24 cellular contexts compared by ENCODE assay signal in genomic region chr2:28767367-28767766, GRCh38. TPM values are rescaled to one million over a fixed set of nuclear protein-coding genes. Genes with fewer than 3 reads are reported as not detected.
DNase-seq lines count a peak whose midpoint lies in the region; ATAC-seq, FAIRE-seq and TF ChIP-seq lines count a peak whose summit lies in the region.
"Had no signal": no experiment of that assay in that cellular context is flagged by ENCODE, and none has a peak within 500 bp of the region (broad histone marks: within the 10 kb centered on the region; RNA-seq: fewer than 3 reads in every experiment).

No MANE protein-coding gene starts in this region.

- H3K79me2 ChIP-seq in GM12878 (ENCODE audit: control insufficient read depth, insufficient read depth, low read length), result peaks cover 87% of the 10 kb centered on the region

- no peak overlapping the region for H2AFZ ChIP-seq in GM12878 (ENCODE audit: control insufficient read depth, low read depth, low read length)
- H2AFZ ChIP-seq: GM23338 had no signal

- H3K36me3 ChIP-seq in GM12878 (ENCODE audit: control insufficient read depth in 2 of 2, insufficient read depth in 2 of 2, low read length in 1 of 2) (no peaks in the 10 kb centered on the region; a peak in 2 of 4 replicates), psoas muscle (ENCODE audit: insufficient read depth in 1 of 2, low read depth in 1 of 2) (no peaks in the 10 kb centered on the region)
- H3K36me3 ChIP-seq: BE2C had no signal

- H3K4me2 ChIP-seq in GM12878 (ENCODE audit: control insufficient read depth, insufficient read depth), result no peak overlapping the region
- H3K4me2 ChIP-seq: A549, GM23338 had no signal

- BruUV-seq in GM12878 (replicated peaks; lab: Mats Ljungman, UMichigan), result TSS peak; percentile 4

- H3K27me3 ChIP-seq in GM12878 (replicated peaks in 1 of 2; ENCODE audit: control insufficient read depth in 2 of 2, insufficient read depth in 2 of 2, low read length in 1 of 2) (no peaks in the 10 kb centered on the region), psoas muscle (ENCODE audit: insufficient read depth in 3 of 3, low read length in 2 of 3) (no peaks in the 10 kb centered on the region)
- H3K27me3 ChIP-seq: BE2C; BLaER1 treated with 17β-estradiol and CSF1 and Interleukin-3, amounts not matched to agents 10 nM and 100 nM had no signal

- no peak for ATAC-seq in GM12878
- no peak for ATAC-seq in psoas muscle
- ATAC-seq: A549, GM23338 had no signal

- no peak overlapping the region for H3K27ac ChIP-seq in GM12878 (ENCODE audit: control insufficient read depth, insufficient read depth)
- peak overlapping the region; percentile 39 for H3K27ac ChIP-seq in psoas muscle
- H3K27ac ChIP-seq: A549; BLaER1 treated with 17β-estradiol and CSF1 and Interleukin-3, amounts not matched to agents 10 nM and 100 nM had no signal

- FAIRE-seq in H54 (lab: Jason Lieb, UNC) (peak; percentile 55), GM12878 (lab: Jason Lieb, UNC) (no peak)
- FAIRE-seq: A549, G401.6, GM19239 had no signal

- TF ChIP-seq RAD21 in GM12878 (IDR thresholded peaks at IDR 0.05; ENCODE audit: insufficient read depth, low read depth, low read length), result no peak

- DNase-seq in H54 (ENCODE audit: insufficient read length, low spot score), result no peak
- DNase-seq in GM12878 (ENCODE audit: low read depth, low spot score), result no peak
- DNase-seq in left kidney (ENCODE audit: low read depth, low spot score), result peak; percentile 60
- no peak for DNase-seq in psoas muscle
- no peak for DNase-seq in SHP77 (lab: John Stamatoyannopoulos, UW)
- DNase-seq in activated T-cell treated with anti-CD3 and anti-CD28 coated beads, Interleukin-2, amount 50 U/mL, for 48 hours, result no peak
- DNase-seq in stimulated activated CD4-positive, alpha-beta T cell treated with anti-CD3 and anti-CD28 coated beads, Interleukin-2, amount 100 ng/mL, for 24 hours, result no peak
- no peak for DNase-seq in mesenteric fat pad (ENCODE audit: low spot score)
- DNase-seq: 8988T; ACHN; AML-193; BE2C; Caco-2; CD4-positive, alpha-beta memory T cell; DMS153; DND-41 had no signal

- no peak for TF ChIP-seq POLR2A in H54 (IDR thresholded peaks at IDR 0.05; ENCODE audit: low read depth, low read length)
- TF ChIP-seq POLR2A in GM12878 (IDR thresholded peaks at IDR 0.05; ENCODE audit: low read depth, low read length), result no peak

- in situ Hi-C loops in GM12878 (cut with MboI), result no loop called here

- intact Hi-C loops in GM12878 (cut with micrococcal nuclease; ENCODE audit: unreplicated experiment) (no loop called here), psoas muscle (cut with DNase I) (no loop called here)

- H3K4me1 ChIP-seq in GM12878 (ENCODE audit: control insufficient read depth, insufficient read depth, low read length), result no peaks in the 10 kb centered on the region
- H3K4me1 ChIP-seq in psoas muscle, result peaks cover 76% of the 10 kb centered on the region
- H3K4me1 ChIP-seq: BE2C, Caco-2 had no signal

- POLR2A ChIA-PET in GM12878 (lab: Charles Lee), result no interaction called here

- peaks cover 1% of the 10 kb centered on the region; the same call in 2 of the 3 replicates for H3K9me3 ChIP-seq in GM12878 (replicated peaks; ENCODE audit: control insufficient read depth, insufficient read depth, low read length)
- no peaks in the 10 kb centered on the region for H3K9me3 ChIP-seq in psoas muscle
- H3K9me3 ChIP-seq: BE2C, Caco-2 had no signal

- TF ChIP-seq CTCF in GM12878 (IDR thresholded peaks at IDR 0.05 in 2 of 3, conservative IDR thresholded peaks at IDR 0.05 in 1 of 3; ENCODE audit: control insufficient read depth in 2 of 3, extremely low read depth in 1 of 3, insufficient read depth in 1 of 3, low read depth in 3 of 3, low read length in 3 of 3) (no peak), psoas muscle (IDR thresholded peaks at IDR 0.05) (no peak)

- H3K4me3 ChIP-seq in GM12878 (no peak overlapping the region), psoas muscle (no peak overlapping the region)
- H3K4me3 ChIP-seq: A549; BLaER1 treated with 17β-estradiol and CSF1 and Interleukin-3, amounts not matched to agents 10 nM and 100 nM; GM23338; HAP-1 had no signal

- RAD21 ChIA-PET in GM12878 (lab: Charles Lee; ENCODE audit: unreplicated experiment), result no interaction called here

- SMC1A ChIA-PET in GM12878 (lab: Charles Lee; ENCODE audit: uncharacterized antibody, unreplicated experiment), result no interaction called here

- 96% methylated on average over 3 of the region's 3 CpGs for WGBS in GM12878 (ENCODE audit: insufficient coverage, insufficient replicate concordance, low lambda C conversion rate, missing lambda C conversion rate)
- 32 to 58% (median 36%) methylated on average over 3 of the region's 3 CpGs for WGBS in psoas muscle, 3 donors

- no peak overlapping the region for H3K9ac ChIP-seq in GM12878 (ENCODE audit: control insufficient read depth, insufficient read depth, low read length)
- H3K9ac ChIP-seq: BLaER1 treated with 17β-estradiol and CSF1 and Interleukin-3, amounts not matched to agents 10 nM and 100 nM had no signal

- H4K20me1 ChIP-seq in GM12878 (ENCODE audit: control insufficient read depth, insufficient read depth), result no peaks in the 10 kb centered on the region; the same call in 1 of the 2 replicates

- CTCF ChIA-PET in GM12878 (lab: Yijun Ruan, JAX), result no interaction called here

- no peak for TF ChIP-seq EP300 in GM12878 (IDR thresholded peaks at IDR 0.05; ENCODE audit: borderline replicate concordance in 1 of 2, control insufficient read depth in 1 of 2, low read depth in 2 of 2, low read length in 2 of 2)

TF ChIP-seq in GM12878, 131 proteins besides CTCF, POLR2A, EP300 and RAD21 (continues in another document):
- TF ChIP-seq SREBF1 (IDR thresholded peaks at IDR 0.05; ENCODE audit: low read length) (no peak), ATF7 (IDR thresholded peaks at IDR 0.05; ENCODE audit: low read depth) (no peak), SMAD5 (IDR thresholded peaks at IDR 0.05; ENCODE audit: low read depth) (no peak)

RNA-seq across cellular contexts. Expression of gene PPP1CB, which starts 15.7 kb away (rescaled TPM):
- 82.3 and 108 TPM in 2 replicates for total RNA-seq in GM12878 (2013; cell fraction: nucleolus; rRNA removed)
- 64.4 and 81.0 TPM in 2 replicates for total RNA-seq in GM12878 (2014; rRNA removed)
- 84.6 and 85.4 TPM in 2 replicates for total RNA-seq in GM12878 (2014; rRNA removed; fragmentation: Illumina TruSeq; extraction: Trizol)
- 144 and 153 TPM in 2 replicates for total RNA-seq in GM12878 (2021)
- polyA plus RNA-seq in GM12878 (2011; ENCODE audit: low read depth), result 20.4 TPM
- 84.4 and 140 TPM in 2 replicates for polyA plus RNA-seq in GM12878 (2011; rRNA removed)
- polyA plus RNA-seq in GM12878 (2011; cell fraction: cytosol; rRNA removed), result 24.2 and 31.0 TPM in 2 replicates
- polyA plus RNA-seq in GM12878 (2011; cell fraction: nucleus; rRNA removed), result 19.5 and 25.1 TPM in 2 replicates
- 48.8 and 59.5 TPM in 2 replicates for polyA plus RNA-seq in GM12878 (2012)
- polyA plus RNA-seq in GM12878 (2014; fragmentation: Illumina TruSeq; extraction: Trizol), result 64.4 and 88.1 TPM in 2 replicates
- polyA plus RNA-seq in GM12878 (2014; fragmentation: Nextera tagmentation; extraction: Ambion mirVana), result 100 to 1,000 TPM in 1 of 2 experiments, 10 to 100 TPM in 1; 84.4 to 176 TPM
- polyA plus RNA-seq in GM12878 (2014; rRNA removed), result 30.3 and 37.5 TPM in 2 replicates
- 100 to 1,000 TPM; 127 to 131 TPM for polyA plus RNA-seq in GM12878 (2016; fragmentation: Nextera tagmentation; extraction: Ambion mirVana)
- 69.0 and 105 TPM in 2 replicates for polyA minus RNA-seq in GM12878 (2011; rRNA and poly(A)+ RNA removed)
- polyA minus RNA-seq in GM12878 (2011; cell fraction: cytosol; rRNA and poly(A)+ RNA removed), result 47.4 and 57.4 TPM in 2 replicates
- 19.6 and 30.9 TPM in 2 replicates for polyA minus RNA-seq in GM12878 (2011; cell fraction: nucleus; rRNA and poly(A)+ RNA removed)
- total RNA-seq in psoas muscle, result 100 to 1,000 TPM; 448 to 628 (median 556) TPM
- 100 to 1,000 TPM; 191 to 373 (median 226) TPM for polyA plus RNA-seq in psoas muscle
- total RNA-seq in mesenteric fat pad, result 201 TPM

RNA-seq across cellular contexts. Expression of gene SPDYA, which starts 43.3 kb away (rescaled TPM):
- total RNA-seq in GM12878 (2013; cell fraction: nucleolus; rRNA removed), result 5.1 and 7.5 TPM in 2 replicates
- total RNA-seq in GM12878 (2014; rRNA removed), result 0.33 and 0.40 TPM in 2 replicates
- 0.54 and 0.60 TPM in 2 replicates for total RNA-seq in GM12878 (2014; rRNA removed; fragmentation: Illumina TruSeq; extraction: Trizol)
- total RNA-seq in GM12878 (2021), result 0.46 and 0.58 TPM in 2 replicates
- 0.38 TPM for polyA plus RNA-seq in GM12878 (2011; ENCODE audit: low read depth)
- 0.27 and 0.53 TPM in 2 replicates for polyA plus RNA-seq in GM12878 (2011; rRNA removed)
- polyA plus RNA-seq in GM12878 (2011; cell fraction: cytosol; rRNA removed), result 0.03 TPM in 1 of 2 replicates, not detected in the other
- polyA plus RNA-seq in GM12878 (2011; cell fraction: nucleus; rRNA removed), result 0.22 and 0.25 TPM in 2 replicates
- 0.39 and 0.74 TPM in 2 replicates for polyA plus RNA-seq in GM12878 (2012)
- polyA plus RNA-seq in GM12878 (2014; fragmentation: Illumina TruSeq; extraction: Trizol), result 0.13 TPM in 1 of 2 replicates, not detected in the other
- polyA plus RNA-seq in GM12878 (2014; fragmentation: Nextera tagmentation; extraction: Ambion mirVana), result 1 to 10 TPM; 1.1 to 2.4 TPM
- polyA plus RNA-seq in GM12878 (2014; rRNA removed), result 0.12 and 0.24 TPM in 2 replicates
- polyA plus RNA-seq in GM12878 (2016; fragmentation: Nextera tagmentation; extraction: Ambion mirVana), result 1 to 10 TPM; 1.1 to 1.9 TPM
- polyA minus RNA-seq in GM12878 (2011; rRNA and poly(A)+ RNA removed), result 0.15 TPM in 1 of 2 replicates, not detected in the other
- not detected in 2 replicates for polyA minus RNA-seq in GM12878 (2011; cell fraction: cytosol; rRNA and poly(A)+ RNA removed)
- polyA minus RNA-seq in GM12878 (2011; cell fraction: nucleus; rRNA and poly(A)+ RNA removed), result 0.60 and 1.3 TPM in 2 replicates
- total RNA-seq in psoas muscle, result under 1 TPM; 0.17 to 0.61 (median 0.31) TPM
- under 1 TPM in 2 of 3 donors, not detected in 1; 0.07 to 0.31 TPM for polyA plus RNA-seq in psoas muscle
- 2.0 TPM for total RNA-seq in mesenteric fat pad
- total RNA-seq: H4 had no signal
- polyA plus RNA-seq: CD14-positive monocyte had no signal
